8 cellular contexts compared by ENCODE assay signal in the genomic region with DNA sequence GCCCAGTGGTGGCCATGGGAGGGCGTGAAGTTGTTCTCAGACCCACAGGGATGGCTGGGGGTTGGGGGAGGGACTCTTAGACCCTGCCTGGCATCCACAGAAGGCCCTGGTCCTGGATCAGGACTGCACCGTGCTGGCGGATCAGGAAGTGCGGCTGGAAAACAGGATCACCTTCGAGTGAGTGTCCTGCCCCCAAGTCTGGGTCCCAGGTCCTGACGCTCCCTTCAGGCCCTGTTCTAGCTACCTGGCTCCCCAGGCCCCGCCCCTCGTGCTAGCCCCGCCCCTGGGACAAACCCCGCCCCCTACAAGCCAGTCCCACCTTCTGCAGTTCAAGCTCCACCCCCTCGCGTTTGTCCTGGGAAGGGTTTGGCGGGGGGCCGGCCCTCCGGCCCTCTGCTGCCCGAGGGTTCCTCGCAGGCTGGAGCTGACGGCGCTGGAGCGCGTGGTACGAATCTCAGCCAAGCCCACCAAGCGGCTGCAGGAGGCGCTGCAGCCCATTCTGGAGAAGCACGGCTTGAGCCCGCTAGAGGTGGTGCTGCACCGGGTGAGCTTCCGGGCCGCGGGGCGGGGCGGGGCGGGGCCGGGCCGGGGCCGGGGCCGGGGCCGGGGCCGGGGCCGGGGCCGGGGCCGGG. TPM values are rescaled to one million over a fixed set of nuclear protein-coding genes. Genes with fewer than 3 reads are reported as not detected.
DNase-seq lines count a peak whose midpoint lies in the region; ATAC-seq and TF ChIP-seq lines count a peak whose summit lies in the region.

No MANE protein-coding gene starts in this region.

- peaks cover 56% of the 10 kb centered on the region for H3K4me1 Mint-ChIP-seq in WTC11
- peaks cover 62% of the 10 kb centered on the region for H3K4me1 Mint-ChIP-seq in stimulated activated effector memory CD8-positive, alpha-beta T cell treated with anti-CD3 and anti-CD28 coated beads, Interleukin-12 subunit alpha, Interleukin-12 subunit beta, amount 100 ng/mL, for 72 hours

- WGBS in right lobe of liver (ENCODE audit: insufficient coverage, low coverage, low lambda C conversion rate, missing lambda C conversion rate), result 54% methylated on average over 6 of the region's 42 CpGs

- H3K4me3 Mint-ChIP-seq in WTC11, result peak overlapping the region; percentile 49
- peak overlapping the region; percentile 64 for H3K4me3 Mint-ChIP-seq in stimulated activated effector memory CD8-positive, alpha-beta T cell treated with anti-CD3 and anti-CD28 coated beads, Interleukin-12 subunit alpha, Interleukin-12 subunit beta, amount 100 ng/mL, for 72 hours

- no peaks in the 10 kb centered on the region for H3K9me3 ChIP-seq in right lobe of liver

- TF ChIP-seq POLR2A in right lobe of liver (IDR thresholded peaks at IDR 0.05), result no peak

- intact Hi-C loops in right lobe of liver (cut with DNase I), result no loop called here

- peak overlapping the region; percentile 84 for H3K27ac ChIP-seq in C4-2B
- peak overlapping the region; percentile 20 to 94 (median 51) for H3K27ac ChIP-seq in right lobe of liver

- CTCF ChIA-PET in WTC11 (lab: Charles Lee), result interaction anchor here (0.6 to 13.2 kb wide), 45 partner anchors 8 to 828 kb away, joined by 3 to 216 read pairs (median 6); a partner anchor contains a TSS

- POLR2A ChIA-PET in WTC11 (lab: Charles Lee), result interaction anchor here (0.5 to 1.8 kb wide), 12 partner anchors 17 to 167 kb away, joined by 3 to 9 read pairs (median 4); a partner anchor contains a TSS

- DNase-seq in NCI-H1105 treated with DMSO at 0.1 percent for 48 hours (lab: John Stamatoyannopoulos, UW) (peak; percentile 69), WTC11 (ENCODE audit: low spot score) (peak; percentile 99), dermis microvascular lymphatic vessel endothelial cell (ENCODE audit: low read depth in 2 of 2) (peak; percentile 72 to 90), right lobe of liver (peak; percentile 94 to 98 (median 97)), SKM-1 treated with dmso at 0.1 percent for 144 hours (lab: John Stamatoyannopoulos, UW; ENCODE audit: unreplicated experiment) (no peak)
- DNase-seq in stimulated activated effector memory CD8-positive, alpha-beta T cell treated with anti-CD3 and anti-CD28 coated beads, Interleukin-12 subunit alpha, Interleukin-12 subunit beta, amount 100 ng/mL, for 72 hours (ENCODE audit: low spot score in 2 of 2), result peak; percentile 41 to 68

- no peaks in the 10 kb centered on the region for H3K9me3 Mint-ChIP-seq in WTC11
- H3K9me3 Mint-ChIP-seq in stimulated activated effector memory CD8-positive, alpha-beta T cell treated with anti-CD3 and anti-CD28 coated beads, Interleukin-12 subunit alpha, Interleukin-12 subunit beta, amount 100 ng/mL, for 72 hours, result no peaks in the 10 kb centered on the region

- H3K36me3 Mint-ChIP-seq in WTC11, result peaks cover 13% of the 10 kb centered on the region
- H3K36me3 Mint-ChIP-seq in stimulated activated effector memory CD8-positive, alpha-beta T cell treated with anti-CD3 and anti-CD28 coated beads, Interleukin-12 subunit alpha, Interleukin-12 subunit beta, amount 100 ng/mL, for 72 hours, result peaks cover 73% of the 10 kb centered on the region

- no peaks in the 10 kb centered on the region for H3K27me3 ChIP-seq in right lobe of liver

- TF ChIP-seq CTCF in C4-2B (conservative IDR thresholded peaks at IDR 0.05) (no peak; the same call in 1 of the 2 replicates), WTC11 (IDR thresholded peaks at IDR 0.05) (peak; percentile 45; the same call in 1 of the 2 replicates), right lobe of liver (IDR thresholded peaks at IDR 0.05) (peak; percentile 40 to 69 (median 60))

- peak overlapping the region; percentile 52 to 64 (median 57) for H3K4me3 ChIP-seq in right lobe of liver

- ATAC-seq in GM21447 (IDR thresholded peaks at IDR 0.05; ENCODE audit: unreplicated experiment), result peak; percentile 36
- ATAC-seq in WTC11, result peak; percentile 78
- peak; percentile 66 to 78 (median 72) for ATAC-seq in right lobe of liver
- peak; percentile 80 for ATAC-seq in stimulated activated effector memory CD8-positive, alpha-beta T cell treated with anti-CD3 and anti-CD28 coated beads, Interleukin-12 subunit alpha, Interleukin-12 subunit beta, amount 100 ng/mL, for 72 hours

- peak overlapping the region; percentile 76 for H3K27ac Mint-ChIP-seq in WTC11
- H3K27ac Mint-ChIP-seq in stimulated activated effector memory CD8-positive, alpha-beta T cell treated with anti-CD3 and anti-CD28 coated beads, Interleukin-12 subunit alpha, Interleukin-12 subunit beta, amount 100 ng/mL, for 72 hours, result no peak overlapping the region

- H3K27me3 Mint-ChIP-seq in WTC11 (ENCODE audit: low read depth), result peaks cover 5% of the 10 kb centered on the region

- H3K4me1 ChIP-seq in right lobe of liver, result peaks cover 0 to 78% (median 29%) of the 10 kb centered on the region in 4 donors

- H3K36me3 ChIP-seq in right lobe of liver, result no peaks in the 10 kb centered on the region

TF ChIP-seq in WTC11, 78 proteins besides CTCF, POLR2A, EP300 and RAD21 (continues in another document):
- TF ChIP-seq CREM (CRISPR knock-in tag; IDR thresholded peaks at IDR 0.05) (no peak), GABPB1 (CRISPR knock-in tag; IDR thresholded peaks at IDR 0.05) (peak; percentile 66), SP1 (CRISPR knock-in tag; conservative IDR thresholded peaks at IDR 0.05) (peak; percentile 78; the same call in 1 of the 2 replicates), IRF2 (CRISPR knock-in tag; IDR thresholded peaks at IDR 0.05; ENCODE audit: borderline replicate concordance, low read depth) (no peak), FOXK1 (CRISPR knock-in tag; IDR thresholded peaks at IDR 0.05) (peak; percentile 56; the same call in 1 of the 2 replicates), OVOL2 (CRISPR knock-in tag; IDR thresholded peaks at IDR 0.05; ENCODE audit: borderline replicate concordance) (no peak), NR3C1 (CRISPR knock-in tag; conservative IDR thresholded peaks at IDR 0.05; ENCODE audit: low read depth) (no peak), TEAD4 (CRISPR knock-in tag; IDR thresholded peaks at IDR 0.05) (no peak), ATF1 (CRISPR knock-in tag; IDR thresholded peaks at IDR 0.05) (no peak), CBFB (CRISPR knock-in tag; IDR thresholded peaks at IDR 0.05; ENCODE audit: low read depth) (0 out of 2 replicates have a peak, but pooled peaks have one; percentile 59), SMAD3 (CRISPR knock-in tag; IDR thresholded peaks at IDR 0.05; ENCODE audit: borderline replicate concordance) (no peak), ETV6 (CRISPR knock-in tag; IDR thresholded peaks at IDR 0.05) (0 out of 2 replicates have a peak, but pooled peaks have one; percentile 49), MYBL2 (CRISPR knock-in tag; IDR thresholded peaks at IDR 0.05) (no peak), NFE2L1 (CRISPR knock-in tag; IDR thresholded peaks at IDR 0.05) (no peak)
- TF ChIP-seq, protein P1, sequence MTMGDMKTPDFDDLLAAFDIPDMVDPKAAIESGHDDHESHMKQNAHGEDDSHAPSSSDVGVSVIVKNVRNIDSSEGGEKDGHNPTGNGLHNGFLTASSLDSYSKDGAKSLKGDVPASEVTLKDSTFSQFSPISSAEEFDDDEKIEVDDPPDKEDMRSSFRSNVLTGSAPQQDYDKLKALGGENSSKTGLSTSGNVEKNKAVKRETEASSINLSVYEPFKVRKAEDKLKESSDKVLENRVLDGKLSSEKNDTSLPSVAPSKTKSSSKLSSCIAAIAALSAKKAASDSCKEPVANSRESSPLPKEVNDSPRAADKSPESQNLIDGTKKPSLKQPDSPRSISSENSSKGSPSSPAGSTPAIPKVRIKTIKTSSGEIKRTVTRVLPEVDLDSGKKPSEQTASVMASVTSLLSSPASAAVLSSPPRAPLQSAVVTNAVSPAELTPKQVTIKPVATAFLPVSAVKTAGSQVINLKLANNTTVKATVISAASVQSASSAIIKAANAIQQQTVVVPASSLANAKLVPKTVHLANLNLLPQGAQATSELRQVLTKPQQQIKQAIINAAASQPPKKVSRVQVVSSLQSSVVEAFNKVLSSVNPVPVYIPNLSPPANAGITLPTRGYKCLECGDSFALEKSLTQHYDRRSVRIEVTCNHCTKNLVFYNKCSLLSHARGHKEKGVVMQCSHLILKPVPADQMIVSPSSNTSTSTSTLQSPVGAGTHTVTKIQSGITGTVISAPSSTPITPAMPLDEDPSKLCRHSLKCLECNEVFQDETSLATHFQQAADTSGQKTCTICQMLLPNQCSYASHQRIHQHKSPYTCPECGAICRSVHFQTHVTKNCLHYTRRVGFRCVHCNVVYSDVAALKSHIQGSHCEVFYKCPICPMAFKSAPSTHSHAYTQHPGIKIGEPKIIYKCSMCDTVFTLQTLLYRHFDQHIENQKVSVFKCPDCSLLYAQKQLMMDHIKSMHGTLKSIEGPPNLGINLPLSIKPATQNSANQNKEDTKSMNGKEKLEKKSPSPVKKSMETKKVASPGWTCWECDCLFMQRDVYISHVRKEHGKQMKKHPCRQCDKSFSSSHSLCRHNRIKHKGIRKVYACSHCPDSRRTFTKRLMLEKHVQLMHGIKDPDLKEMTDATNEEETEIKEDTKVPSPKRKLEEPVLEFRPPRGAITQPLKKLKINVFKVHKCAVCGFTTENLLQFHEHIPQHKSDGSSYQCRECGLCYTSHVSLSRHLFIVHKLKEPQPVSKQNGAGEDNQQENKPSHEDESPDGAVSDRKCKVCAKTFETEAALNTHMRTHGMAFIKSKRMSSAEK (CRISPR knock-in tag; IDR thresholded peaks at IDR 0.05; ENCODE audit: borderline replicate concordance), result no peak

RNA-seq across cellular contexts. Expression of a gene that starts 12.9 kb away (rescaled TPM):
- 60.4 to 74.6 TPM (median 64.6 TPM) in 3 replicates for total RNA-seq in WTC11 (2021)
- 3.7 and 4.7 TPM in 2 replicates for total RNA-seq in dermis microvascular lymphatic vessel endothelial cell
- total RNA-seq in right lobe of liver, result 10 to 100 TPM; 29.2 to 43.1 (median 35.2) TPM

RNA-seq across cellular contexts. Expression of a gene that starts 13.6 kb away (rescaled TPM):
- total RNA-seq in WTC11 (2021) (not detected in 3 replicates), dermis microvascular lymphatic vessel endothelial cell (not detected in 2 replicates), right lobe of liver (1 to 10 TPM in 3 of 6 experiments, under 1 TPM in 2, not detected in 1; 0.12 to 5.3 (median 1.6) TPM)

RNA-seq across cellular contexts. Expression of a gene that starts 19.1 kb away (rescaled TPM):
- 141 to 162 TPM (median 147 TPM) in 3 replicates for total RNA-seq in WTC11 (2021)
- 311 and 354 TPM in 2 replicates for total RNA-seq in dermis microvascular lymphatic vessel endothelial cell
- total RNA-seq in right lobe of liver, result 100 to 1,000 TPM; 103 to 297 (median 160) TPM

RNA-seq across cellular contexts. Expression of a gene that starts 29.9 kb away (rescaled TPM):
- total RNA-seq in WTC11 (2021) (0.48 TPM in 1 of 3 replicates, not detected in the others), dermis microvascular lymphatic vessel endothelial cell (not detected in 2 replicates), right lobe of liver (not detected)

RNA-seq across cellular contexts. Expression of a gene that starts 38.8 kb away (rescaled TPM):
- total RNA-seq in WTC11 (2021), result 10.0 to 12.8 TPM (median 12.1 TPM) in 3 replicates
- 0.51 and 0.89 TPM in 2 replicates for total RNA-seq in dermis microvascular lymphatic vessel endothelial cell
- total RNA-seq in right lobe of liver, result 100 to 1,000 TPM; 236 to 518 (median 365) TPM
